In the genomic region with DNA sequence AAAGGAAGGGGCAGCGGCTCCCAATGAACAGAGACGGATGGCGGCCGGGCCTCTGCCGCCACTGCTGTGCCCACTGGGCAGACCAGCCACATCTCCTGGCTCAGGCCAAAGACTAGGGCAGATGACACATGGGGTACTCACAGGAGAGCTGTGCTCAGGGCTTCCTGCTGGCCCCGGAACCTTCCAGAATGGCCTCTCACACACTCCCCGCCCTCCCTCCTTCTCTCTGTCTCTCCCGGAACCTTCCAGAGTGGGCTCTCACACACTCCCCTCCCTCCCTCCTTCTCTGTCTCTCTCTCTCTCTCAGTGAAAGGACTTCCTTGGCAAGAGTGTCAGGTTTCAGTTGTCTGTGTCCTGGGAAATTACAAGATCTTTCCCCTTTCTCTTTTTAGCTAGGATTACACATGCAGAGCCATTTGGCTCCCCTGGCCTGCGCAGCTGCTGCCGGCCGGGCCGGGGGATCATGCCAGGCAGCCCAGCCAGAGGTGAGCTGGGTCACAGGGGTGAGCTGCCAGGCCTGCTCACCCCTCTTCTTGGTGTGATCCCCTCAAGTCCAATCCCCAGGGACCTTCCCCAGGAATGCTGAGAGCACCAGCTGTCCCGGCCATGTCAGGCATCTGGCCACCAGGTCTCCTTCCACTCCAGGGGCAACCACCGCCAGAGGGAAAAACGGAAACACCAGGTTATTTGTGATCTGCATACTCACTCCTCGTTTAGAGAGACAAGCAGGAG, we compare ENCODE assay signal across 8 cellular contexts. TPM values are rescaled to one million over a fixed set of nuclear protein-coding genes. Genes with fewer than 3 reads are reported as not detected.
DNase-seq lines count a peak whose midpoint lies in the region; ATAC-seq and TF ChIP-seq lines count a peak whose summit lies in the region.

No MANE protein-coding gene starts in this region.

- H3K9me3 ChIP-seq in BLaER1 treated with 17β-estradiol and CSF1 and Interleukin-3, amounts not matched to agents 10 nM and 100 nM (replicated peaks in 1 of 11) = no peaks in the 10 kb centered on the region
- H3K9me3 ChIP-seq in neuronal stem cell (replicated peaks in 1 of 2; ENCODE audit: control insufficient read depth in 2 of 2, insufficient read depth in 1 of 2, low read depth in 1 of 2, low read length in 2 of 2) = no peaks in the 10 kb centered on the region
- H3K9me3 ChIP-seq in CD4-positive, alpha-beta T cell (ENCODE audit: control insufficient read depth, low read length) = no peaks in the 10 kb centered on the region

- H3K27me3 ChIP-seq in BLaER1 treated with 17β-estradiol and CSF1 and Interleukin-3, amounts not matched to agents 10 nM and 100 nM = no peaks in the 10 kb centered on the region
- no peaks in the 10 kb centered on the region for H3K27me3 ChIP-seq in neuronal stem cell (ENCODE audit: control insufficient read depth in 3 of 3, insufficient read depth in 3 of 3, low read depth in 1 of 3, low read length in 3 of 3)
- H3K27me3 ChIP-seq in CD4-positive, alpha-beta T cell (ENCODE audit: control insufficient read depth, insufficient read depth, low read length) = no peaks in the 10 kb centered on the region

- H2BK12ac ChIP-seq in neuronal stem cell (ENCODE audit: low read length) = peak overlapping the region; percentile 87

- WGBS in neuronal stem cell (ENCODE audit: extremely low coverage in 2 of 2, insufficient read length in 2 of 2, insufficient replicate concordance in 1 of 2), 2 donors = no CpG with 5 or more reads among the region's 16 CpGs

- H3K4me2 ChIP-seq in BLaER1 treated with 17β-estradiol and CSF1 and Interleukin-3, amounts not matched to agents 10 nM and 100 nM = peak overlapping the region in 9 of 11 experiments; percentile 18 to 91 (median 41); a peak in 15 of 22 replicates
- peak overlapping the region; percentile 23 for H3K4me2 ChIP-seq in neuronal stem cell (ENCODE audit: insufficient read depth, low read length, poor library complexity, severe bottlenecking)

- H2AFZ ChIP-seq in neuronal stem cell (ENCODE audit: low read length) = peak overlapping the region; percentile 88

- H3K79me1 ChIP-seq in neuronal stem cell (ENCODE audit: low read depth, low read length) = no peaks in the 10 kb centered on the region

- H3K4me3 ChIP-seq in BLaER1 treated with 17β-estradiol and CSF1 and Interleukin-3, amounts not matched to agents 10 nM and 100 nM = no peak overlapping the region
- H3K4me3 ChIP-seq in fibroblast of mammary gland (ENCODE audit: control insufficient read depth, low read depth, low read length) (no peak overlapping the region), neuronal stem cell (ENCODE audit: low read length in 2 of 2) (peak overlapping the region in 1 of 2 donors; percentile 23)

- peak overlapping the region; percentile 13 for H3K23ac ChIP-seq in neuronal stem cell (ENCODE audit: low read depth, low read length, poor library complexity)

- DNase-seq in M059J (ENCODE audit: low read depth) = peak; percentile 20
- peak; percentile 28 for DNase-seq in fibroblast of mammary gland (ENCODE audit: low read depth)
- DNase-seq in neuronal stem cell (ENCODE audit: low spot score) = no peak
- no peak for DNase-seq in CD4-positive, alpha-beta T cell
- no peak for DNase-seq in activated CD4-positive, alpha-beta T cell treated with anti-CD3 and anti-CD28 coated beads for 4 hours
- DNase-seq in CD1c-positive myeloid dendritic cell (ENCODE audit: extremely low spot score) = no peak
- no peak for DNase-seq in HEK293T (ENCODE audit: extremely low spot score)

- peak overlapping the region; percentile 72 for H2AK5ac ChIP-seq in neuronal stem cell (ENCODE audit: low read depth, low read length)

- H4K91ac ChIP-seq in neuronal stem cell (ENCODE audit: low read depth, low read length, poor library complexity) = peak overlapping the region; percentile 57

- H3K9ac ChIP-seq in BLaER1 treated with 17β-estradiol and CSF1 and Interleukin-3, amounts not matched to agents 10 nM and 100 nM = peak overlapping the region in 2 of 11 experiments; percentile 29 to 40; a peak in 3 of 22 replicates
- peak overlapping the region; percentile 0 for H3K9ac ChIP-seq in neuronal stem cell (ENCODE audit: low read depth, low read length, poor library complexity)

- no peaks in the 10 kb centered on the region for H3K36me3 Mint-ChIP-seq in CD4-positive, alpha-beta T cell (ENCODE audit: low read depth)

- no peak overlapping the region for H3K14ac ChIP-seq in neuronal stem cell (ENCODE audit: low read length)

- no peak for ATAC-seq in CD4-positive, alpha-beta T cell (ENCODE audit: poor library complexity)

- CTCF ChIA-PET in CD4-positive, alpha-beta T cell (lab: Charles Lee) = no interaction called here
- CTCF ChIA-PET in HEK293T (lab: Yijun Ruan, JAX) = interaction anchor here (0.8 to 2.1 kb wide), 2 partner anchors 93 to 234 kb away, joined by 3 to 7 read pairs; no protein-coding TSS in a partner anchor

- peak overlapping the region; percentile 97 for H2BK5ac ChIP-seq in neuronal stem cell (ENCODE audit: low read length)

- peak overlapping the region; percentile 55 for H4K8ac ChIP-seq in neuronal stem cell (ENCODE audit: low read depth, low read length)

- H3K27me3 Mint-ChIP-seq in CD4-positive, alpha-beta T cell = no peaks in the 10 kb centered on the region

- H3K27ac Mint-ChIP-seq in CD4-positive, alpha-beta T cell = no peak overlapping the region

- peak overlapping the region; percentile 12 for H2BK120ac ChIP-seq in neuronal stem cell (ENCODE audit: low read depth, low read length)

- H3K36me3 ChIP-seq in BLaER1 treated with 17β-estradiol and CSF1 and Interleukin-3, amounts not matched to agents 10 nM and 100 nM = no peaks in the 10 kb centered on the region
- H3K36me3 ChIP-seq in neuronal stem cell (replicated peaks in 1 of 2; ENCODE audit: control insufficient read depth in 2 of 2, insufficient read depth in 2 of 2, low read length in 2 of 2) = no peaks in the 10 kb centered on the region

- intact Hi-C loops in CD4-positive, alpha-beta T cell (cut with DNase I, micrococcal nuclease) = loop anchor here in 1 of 2 experiments (5.0 kb wide), 1 partner anchor 42 kb away; no protein-coding TSS in a partner anchor

- H3K27ac ChIP-seq in BLaER1 treated with 17β-estradiol and CSF1 and Interleukin-3, amounts not matched to agents 10 nM and 100 nM = peak overlapping the region in 3 of 11 experiments; percentile 32 to 69 (median 62); a peak in 6 of 22 replicates
- H3K27ac ChIP-seq in neuronal stem cell (replicated peaks; ENCODE audit: low read length) = peak overlapping the region; percentile 85
- no peak overlapping the region for H3K27ac ChIP-seq in CD4-positive, alpha-beta T cell (ENCODE audit: low read depth, low read length)

- POLR2A ChIA-PET in CD4-positive, alpha-beta T cell (lab: Charles Lee) = interaction anchor here (1.2 to 1.5 kb wide), 2 partner anchors 43 to 75 kb away, joined by 3 to 4 read pairs; no protein-coding TSS in a partner anchor
- POLR2A ChIA-PET in HEK293T (lab: Yijun Ruan, JAX) = interaction anchor here (1.8 kb wide), 1 partner anchor 8 kb away, joined by 4 read pairs; no protein-coding TSS in a partner anchor

- TF ChIP-seq CTCF in fibroblast of mammary gland (conservative IDR thresholded peaks at IDR 0.05; ENCODE audit: control insufficient read depth, insufficient read depth, low read depth, low read length) = no peak
- TF ChIP-seq CTCF in CD4-positive, alpha-beta T cell (IDR thresholded peaks at IDR 0.05) = no peak

- H3K9me3 Mint-ChIP-seq in CD4-positive, alpha-beta T cell = no peaks in the 10 kb centered on the region

- peak overlapping the region; percentile 76 for H2BK15ac ChIP-seq in neuronal stem cell (ENCODE audit: low read length)

- H3K18ac ChIP-seq in neuronal stem cell (ENCODE audit: low read length) = peak overlapping the region; percentile 99

- no peaks in the 10 kb centered on the region for H4K20me1 ChIP-seq in BLaER1 treated with 17β-estradiol and CSF1 and Interleukin-3, amounts not matched to agents 10 nM and 100 nM

- no peak overlapping the region for H3K4me3 Mint-ChIP-seq in CD4-positive, alpha-beta T cell

- H3K4me1 ChIP-seq in BLaER1 treated with 17β-estradiol and CSF1 and Interleukin-3, amounts not matched to agents 10 nM and 100 nM = peaks cover 25 to 78% (median 70%) of the 10 kb centered on the region in 10 experiments
- H3K4me1 ChIP-seq in neuronal stem cell (ENCODE audit: control insufficient read depth in 2 of 2, insufficient read depth in 1 of 2, low read depth in 1 of 2, low read length in 2 of 2) = peaks cover 51 to 58% of the 10 kb centered on the region in 2 donors

- no peak overlapping the region for H3K4ac ChIP-seq in neuronal stem cell (ENCODE audit: low read length)

- H3K4me1 Mint-ChIP-seq in CD4-positive, alpha-beta T cell (ENCODE audit: low read depth) = peaks cover 14% of the 10 kb centered on the region

TF ChIP-seq in HEK293T, 16 proteins besides CTCF, POLR2A, EP300 and RAD21:
- TF ChIP-seq ZNF384 (IDR thresholded peaks at IDR 0.05) (no peak), CTBP1 (IDR thresholded peaks at IDR 0.05; ENCODE audit: borderline replicate concordance) (no peak), L3MBTL2 (conservative IDR thresholded peaks at IDR 0.05) (no peak), FOXK2 (IDR thresholded peaks at IDR 0.05) (no peak), FOXA1 (IDR thresholded peaks at IDR 0.05) (no peak), ELF4 (IDR thresholded peaks at IDR 0.05) (no peak), SUZ12 (IDR thresholded peaks at IDR 0.05) (no peak), NFRKB (IDR thresholded peaks at IDR 0.05) (no peak), TARDBP (IDR thresholded peaks at IDR 0.05) (no peak), BHLHE40 (IDR thresholded peaks at IDR 0.05; ENCODE audit: borderline replicate concordance) (no peak), HDGF (IDR thresholded peaks at IDR 0.05; ENCODE audit: borderline replicate concordance) (no peak), FOXM1 (IDR thresholded peaks at IDR 0.05; ENCODE audit: borderline replicate concordance) (no peak), SP1 (IDR thresholded peaks at IDR 0.05) (no peak), ARNT (IDR thresholded peaks at IDR 0.05) (no peak)
- TF ChIP-seq, protein P1, sequence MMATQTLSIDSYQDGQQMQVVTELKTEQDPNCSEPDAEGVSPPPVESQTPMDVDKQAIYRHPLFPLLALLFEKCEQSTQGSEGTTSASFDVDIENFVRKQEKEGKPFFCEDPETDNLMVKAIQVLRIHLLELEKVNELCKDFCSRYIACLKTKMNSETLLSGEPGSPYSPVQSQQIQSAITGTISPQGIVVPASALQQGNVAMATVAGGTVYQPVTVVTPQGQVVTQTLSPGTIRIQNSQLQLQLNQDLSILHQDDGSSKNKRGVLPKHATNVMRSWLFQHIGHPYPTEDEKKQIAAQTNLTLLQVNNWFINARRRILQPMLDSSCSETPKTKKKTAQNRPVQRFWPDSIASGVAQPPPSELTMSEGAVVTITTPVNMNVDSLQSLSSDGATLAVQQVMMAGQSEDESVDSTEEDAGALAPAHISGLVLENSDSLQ (IDR thresholded peaks at IDR 0.05) = no peak

RNA-seq across cellular contexts. Expression of gene ADA2, which starts 45.3 kb away (rescaled TPM):
- total RNA-seq in M059J (2014; rRNA removed; shearing (Covaris generic)) = 9.6 and 15.4 TPM in 2 replicates
- 35.3 TPM for polyA plus RNA-seq in neuronal stem cell (2013, experiment 1 of 2)
- 35.4 TPM for polyA plus RNA-seq in neuronal stem cell (2013, experiment 2 of 2)
- 10 to 100 TPM; 64.4 to 66.0 TPM for total RNA-seq in CD4-positive, alpha-beta T cell

Comparison
In these comparisons a context has a peak if more than half of its experiments do, and no peak if none do; other contexts are left out.
1. DNase-seq: peak in M059J (single experiment) and fibroblast of mammary gland (single experiment); none in neuronal stem cell (single experiment), CD4-positive, alpha-beta T cell (0 of 10), activated CD4-positive, alpha-beta T cell treated with anti-CD3 and anti-CD28 coated beads for 4 hours (0 of 2), CD1c-positive myeloid dendritic cell (single experiment) and HEK293T (single experiment).